Comparison of ENCODE assay signal across 1 cellular context in genomic region chr22:38303974-38304373, GRCh38.
TF ChIP-seq lines count a peak whose summit lies in the region.

No MANE protein-coding gene starts in this region.

TF ChIP-seq in H1, 55 proteins besides CTCF, POLR2A, EP300 and RAD21:
- TF ChIP-seq KDM5A (IDR thresholded peaks at IDR 0.05; ENCODE audit: low read length) (no peak), SUZ12 (IDR thresholded peaks at IDR 0.05; ENCODE audit: low read length) (no peak), ATF3 (IDR thresholded peaks at IDR 0.05; ENCODE audit: insufficient read depth, low read depth, low read length) (no peak), SRF (IDR thresholded peaks at IDR 0.05; ENCODE audit: low read depth, low read length) (no peak), FOSL1 (IDR thresholded peaks at IDR 0.05; ENCODE audit: insufficient read depth, low read depth, low read length) (no peak), MAFK (IDR thresholded peaks at IDR 0.05; ENCODE audit: low read depth, low read length) (no peak), CHD1 (IDR thresholded peaks at IDR 0.05; ENCODE audit: low read depth, low read length) (no peak), RFX5 (IDR thresholded peaks at IDR 0.05; ENCODE audit: borderline replicate concordance, low read depth, low read length) (no peak), EZH2 (IDR thresholded peaks at IDR 0.05; ENCODE audit: low read depth, low read length, severe bottlenecking) (no peak), CTBP2 (IDR thresholded peaks at IDR 0.05; ENCODE audit: borderline replicate concordance, insufficient read depth, insufficient read length, low read length) (no peak), RXRA (IDR thresholded peaks at IDR 0.05; ENCODE audit: insufficient read depth, low read depth, low read length) (no peak), CBX8 (IDR thresholded peaks at IDR 0.05; ENCODE audit: borderline replicate concordance, low read depth, low read length) (no peak), RBBP5 (IDR thresholded peaks at IDR 0.05; ENCODE audit: borderline replicate concordance, low read depth, low read length) (no peak)
